Comparison of ENCODE assay signal across 17 cellular contexts in genomic region chr11:74000770-74001169, GRCh38. TPM values are rescaled to one million over a fixed set of nuclear protein-coding genes. Genes with fewer than 3 reads are reported as not detected.
DNase-seq lines count a peak whose midpoint lies in the region; ATAC-seq and TF ChIP-seq lines count a peak whose summit lies in the region.
"Had no signal": no experiment of that assay in that cellular context is flagged by ENCODE, and none has a peak within 500 bp of the region (broad histone marks: within the 10 kb centered on the region; RNA-seq: fewer than 3 reads in every experiment).

No MANE protein-coding gene starts in this region.

- 0 out of 2 replicates have a peak, but pooled peaks cover 11% of the 10 kb centered on the region for H3F3A ChIP-seq in OCI-LY1 (ENCODE audit: insufficient read depth, low read length)

- H3K4me2 ChIP-seq in OCI-LY1 (ENCODE audit: low read length), result no peak overlapping the region
- H3K4me2 ChIP-seq: GM23338, PC-9 had no signal

- H3K36me3 Mint-ChIP-seq in CD14-positive monocyte (peaks cover 16 to 22% of the 10 kb centered on the region in 2 donors), endothelial cell (ENCODE audit: low read depth, unreplicated experiment) (peaks cover 15% of the 10 kb centered on the region), WTC11 (no peaks in the 10 kb centered on the region)

- H3K4me1 Mint-ChIP-seq in CD14-positive monocyte, result peaks cover 3% of the 10 kb centered on the region
- no peaks in the 10 kb centered on the region for H3K4me1 Mint-ChIP-seq in endothelial cell (ENCODE audit: unreplicated experiment)
- H3K4me1 Mint-ChIP-seq in WTC11, result 0 out of 2 replicates have a peak, but pooled peaks cover 4% of the 10 kb centered on the region

- H3K4me3 ChIP-seq in OCI-LY1 (ENCODE audit: low read depth, low read length, poor library complexity, severe bottlenecking) (no peak overlapping the region), psoas muscle (no peak overlapping the region)
- H3K4me3 ChIP-seq: GM23338, PC-9, SJCRH30 had no signal

- H4K20me1 ChIP-seq in OCI-LY1 (ENCODE audit: insufficient read depth, low read length), result no peaks in the 10 kb centered on the region

- H3K4me3 Mint-ChIP-seq in CD14-positive monocyte (no peak overlapping the region), endothelial cell (ENCODE audit: unreplicated experiment) (peak overlapping the region; percentile 61), WTC11 (no peak overlapping the region)
- H3K4me3 Mint-ChIP-seq: CD8-positive, alpha-beta memory T cell; GM23338 had no signal

- H3K27me3 Mint-ChIP-seq in CD14-positive monocyte (ENCODE audit: low read depth in 3 of 3) (no peaks in the 10 kb centered on the region), endothelial cell (ENCODE audit: unreplicated experiment) (no peaks in the 10 kb centered on the region), WTC11 (ENCODE audit: low read depth) (no peaks in the 10 kb centered on the region)
- H3K27me3 Mint-ChIP-seq: CD8-positive, alpha-beta memory T cell had no signal

- intact Hi-C loops in CD14-positive monocyte (cut with micrococcal nuclease), result no loop called here
- intact Hi-C loops in psoas muscle (cut with DNase I), result no loop called here

- H2AFZ ChIP-seq in OCI-LY1 (ENCODE audit: low read length), result no peak overlapping the region
- H2AFZ ChIP-seq: GM23338, PC-9 had no signal

- 64 to 75% (median 68%) methylated on average over 7 of the region's 7 CpGs for WGBS in psoas muscle, 3 donors

- H3K27me3 ChIP-seq in OCI-LY1 (ENCODE audit: insufficient read depth, low read length) (no peaks in the 10 kb centered on the region), psoas muscle (ENCODE audit: insufficient read depth in 3 of 3, low read length in 2 of 3) (no peaks in the 10 kb centered on the region)
- H3K27me3 ChIP-seq: SJCRH30 had no signal

- H3K27ac Mint-ChIP-seq in CD14-positive monocyte (no peak overlapping the region), endothelial cell (ENCODE audit: unreplicated experiment) (no peak overlapping the region), WTC11 (no peak overlapping the region)
- H3K27ac Mint-ChIP-seq: GM23338 had no signal

- POLR2A ChIA-PET in WTC11 (lab: Charles Lee), result no interaction called here

- H3K36me3 ChIP-seq in OCI-LY1 (ENCODE audit: insufficient read depth, low read length) (no peaks in the 10 kb centered on the region), psoas muscle (ENCODE audit: insufficient read depth in 1 of 2, low read depth in 1 of 2) (peaks cover 0 to 62% of the 10 kb centered on the region in 2 donors)

- no peaks in the 10 kb centered on the region for H3K79me2 ChIP-seq in OCI-LY1 (ENCODE audit: insufficient read depth, low read length)

- H3K4me1 ChIP-seq in OCI-LY1 (ENCODE audit: insufficient read depth, low read length, severe bottlenecking), result peaks cover 53% of the 10 kb centered on the region
- H3K4me1 ChIP-seq in psoas muscle, result peaks cover 35% of the 10 kb centered on the region
- H3K4me1 ChIP-seq: SJCRH30 had no signal

- H3K27ac ChIP-seq in OCI-LY1 (ENCODE audit: low read depth, low read length, poor library complexity, severe bottlenecking) (peak overlapping the region; percentile 28), psoas muscle (peak overlapping the region; percentile 6)
- H3K27ac ChIP-seq: HL-60, PC-9, SJCRH30 had no signal

- no peak overlapping the region for H3K9ac ChIP-seq in OCI-LY1 (ENCODE audit: low read length)

- DNase-seq in CD14-positive monocyte (ENCODE audit: low spot score) (peak; percentile 5), endothelial cell (ENCODE audit: low spot score) (no peak), psoas muscle (no peak), WTC11 (ENCODE audit: low spot score) (no peak), NCI-H146 (lab: John Stamatoyannopoulos, UW) (no peak)
- DNase-seq: ACHN; CD8-positive, alpha-beta memory T cell; DMS79 treated with DMSO at 0.1 percent for 48 hours; NCI-H1930; NCI-H774; SJCRH30 had no signal

- CTCF ChIA-PET in WTC11 (lab: Charles Lee), result interaction anchor here (1.0 to 1.6 kb wide), 2 partner anchors 10 to 255 kb away, joined by 3 to 4 read pairs; no protein-coding TSS in a partner anchor

- peak in 1 of 4 donors; percentile 18 for ATAC-seq in psoas muscle
- ATAC-seq in WTC11, result no peak
- ATAC-seq in GM18517 (IDR thresholded peaks at IDR 0.05; ENCODE audit: unreplicated experiment), result no peak
- ATAC-seq: GM23338 had no signal

- H3K9me2 ChIP-seq in OCI-LY1 (ENCODE audit: low read depth, low read length), result no peaks in the 10 kb centered on the region

- H3K9me3 Mint-ChIP-seq in CD14-positive monocyte, result no peaks in the 10 kb centered on the region
- no peaks in the 10 kb centered on the region for H3K9me3 Mint-ChIP-seq in endothelial cell (ENCODE audit: unreplicated experiment)
- no peaks in the 10 kb centered on the region for H3K9me3 Mint-ChIP-seq in WTC11
- H3K9me3 Mint-ChIP-seq: CD8-positive, alpha-beta memory T cell; GM23338 had no signal

- H3K9me3 ChIP-seq in OCI-LY1 (ENCODE audit: low read length), result no peaks in the 10 kb centered on the region
- no peaks in the 10 kb centered on the region for H3K9me3 ChIP-seq in psoas muscle
- H3K9me3 ChIP-seq: SJCRH30 had no signal

- no peak for TF ChIP-seq CTCF in CD14-positive monocyte (IDR thresholded peaks at IDR 0.05)
- no peak for TF ChIP-seq CTCF in OCI-LY1 (IDR thresholded peaks at IDR 0.05; ENCODE audit: low read length)
- TF ChIP-seq CTCF in endothelial cell (IDR thresholded peaks at IDR 0.05; ENCODE audit: unreplicated experiment), result no peak
- TF ChIP-seq CTCF in psoas muscle (IDR thresholded peaks at IDR 0.05), result no peak
- TF ChIP-seq CTCF in WTC11 (IDR thresholded peaks at IDR 0.05), result no peak

TF ChIP-seq in WTC11, 78 proteins besides CTCF, POLR2A, EP300 and RAD21 (continues in another document):
- TF ChIP-seq MYBL2 (CRISPR knock-in tag; IDR thresholded peaks at IDR 0.05), result no peak
- no peak for TF ChIP-seq ATF2 (CRISPR knock-in tag; IDR thresholded peaks at IDR 0.05; ENCODE audit: borderline replicate concordance, low read depth)
- TF ChIP-seq RELA (CRISPR knock-in tag; IDR thresholded peaks at IDR 0.05; ENCODE audit: borderline replicate concordance), result no peak
- TF ChIP-seq, protein P1, sequence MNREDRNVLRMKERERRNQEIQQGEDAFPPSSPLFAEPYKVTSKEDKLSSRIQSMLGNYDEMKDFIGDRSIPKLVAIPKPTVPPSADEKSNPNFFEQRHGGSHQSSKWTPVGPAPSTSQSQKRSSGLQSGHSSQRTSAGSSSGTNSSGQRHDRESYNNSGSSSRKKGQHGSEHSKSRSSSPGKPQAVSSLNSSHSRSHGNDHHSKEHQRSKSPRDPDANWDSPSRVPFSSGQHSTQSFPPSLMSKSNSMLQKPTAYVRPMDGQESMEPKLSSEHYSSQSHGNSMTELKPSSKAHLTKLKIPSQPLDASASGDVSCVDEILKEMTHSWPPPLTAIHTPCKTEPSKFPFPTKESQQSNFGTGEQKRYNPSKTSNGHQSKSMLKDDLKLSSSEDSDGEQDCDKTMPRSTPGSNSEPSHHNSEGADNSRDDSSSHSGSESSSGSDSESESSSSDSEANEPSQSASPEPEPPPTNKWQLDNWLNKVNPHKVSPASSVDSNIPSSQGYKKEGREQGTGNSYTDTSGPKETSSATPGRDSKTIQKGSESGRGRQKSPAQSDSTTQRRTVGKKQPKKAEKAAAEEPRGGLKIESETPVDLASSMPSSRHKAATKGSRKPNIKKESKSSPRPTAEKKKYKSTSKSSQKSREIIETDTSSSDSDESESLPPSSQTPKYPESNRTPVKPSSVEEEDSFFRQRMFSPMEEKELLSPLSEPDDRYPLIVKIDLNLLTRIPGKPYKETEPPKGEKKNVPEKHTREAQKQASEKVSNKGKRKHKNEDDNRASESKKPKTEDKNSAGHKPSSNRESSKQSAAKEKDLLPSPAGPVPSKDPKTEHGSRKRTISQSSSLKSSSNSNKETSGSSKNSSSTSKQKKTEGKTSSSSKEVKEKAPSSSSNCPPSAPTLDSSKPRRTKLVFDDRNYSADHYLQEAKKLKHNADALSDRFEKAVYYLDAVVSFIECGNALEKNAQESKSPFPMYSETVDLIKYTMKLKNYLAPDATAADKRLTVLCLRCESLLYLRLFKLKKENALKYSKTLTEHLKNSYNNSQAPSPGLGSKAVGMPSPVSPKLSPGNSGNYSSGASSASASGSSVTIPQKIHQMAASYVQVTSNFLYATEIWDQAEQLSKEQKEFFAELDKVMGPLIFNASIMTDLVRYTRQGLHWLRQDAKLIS (CRISPR knock-in tag; IDR thresholded peaks at IDR 0.05; ENCODE audit: borderline replicate concordance), result no peak
- no peak for TF ChIP-seq ATF1 (CRISPR knock-in tag; IDR thresholded peaks at IDR 0.05)

RNA-seq across cellular contexts. Expression of gene UCP3, which starts 8.1 kb away (rescaled TPM):
- not detected for polyA plus RNA-seq in CD14-positive monocyte
- 1.6 TPM for total RNA-seq in endothelial cell (ENCODE audit: unreplicated experiment)
- 100 to 1,000 TPM in 3 of 4 donors, 10 to 100 TPM in 1; 53.8 to 299 (median 169) TPM for total RNA-seq in psoas muscle
- 100 to 1,000 TPM in 2 of 3 donors, 1 to 10 TPM in 1; 8.9 to 587 (median 330) TPM for polyA plus RNA-seq in psoas muscle
- total RNA-seq in WTC11 (2021), result 0.50 to 0.73 TPM (median 0.55 TPM) in 3 replicates

RNA-seq across cellular contexts. Expression of gene UCP2, which starts 18.1 kb away (rescaled TPM):
- polyA plus RNA-seq in CD14-positive monocyte (100 to 1,000 TPM; 649 to 665 TPM), psoas muscle (10 to 100 TPM; 11.8 to 90.6 (median 89.6) TPM)
- total RNA-seq in endothelial cell (ENCODE audit: unreplicated experiment) (12.8 TPM), psoas muscle (10 to 100 TPM; 40.8 to 99.5 (median 66.1) TPM), WTC11 (2021) (54.0 to 66.8 TPM (median 64.2 TPM) in 3 replicates)

RNA-seq across cellular contexts. Expression of gene DNAJB13, which starts 49.9 kb away (rescaled TPM):
- not detected for polyA plus RNA-seq in CD14-positive monocyte
- total RNA-seq in endothelial cell (ENCODE audit: unreplicated experiment), result 0.36 TPM
- not detected for total RNA-seq in psoas muscle
- under 1 TPM in 1 of 3 donors, not detected in 2; 0.03 TPM for polyA plus RNA-seq in psoas muscle
- 0.18 to 0.24 TPM (median 0.21 TPM) in 3 replicates for total RNA-seq in WTC11 (2021)
- total RNA-seq: NCI-H460, SJCRH30 had no signal
- polyA plus RNA-seq: CD8-positive, alpha-beta memory T cell had no signal

Comparison
In these comparisons a context has a peak if more than half of its experiments do, and no peak if none do; other contexts are left out.
1. RNA of gene UCP3, which starts 8.1 kb away (total RNA-seq): 53.8 to 299 TPM in psoas muscle; 1.6 TPM in endothelial cell (single experiment) and 0.50 to 0.73 TPM in WTC11; every median in the first group is over 10 times any median in the second.